ENCODE assay signal across 1 cellular context in genomic region chr19:51127755-51128154, GRCh38.
TF ChIP-seq lines count a peak whose summit lies in the region.

No MANE protein-coding gene starts in this region.

TF ChIP-seq in SK-N-SH, 30 proteins besides CTCF, POLR2A, EP300 and RAD21 (continued from another document):
- TF ChIP-seq, protein P1, sequence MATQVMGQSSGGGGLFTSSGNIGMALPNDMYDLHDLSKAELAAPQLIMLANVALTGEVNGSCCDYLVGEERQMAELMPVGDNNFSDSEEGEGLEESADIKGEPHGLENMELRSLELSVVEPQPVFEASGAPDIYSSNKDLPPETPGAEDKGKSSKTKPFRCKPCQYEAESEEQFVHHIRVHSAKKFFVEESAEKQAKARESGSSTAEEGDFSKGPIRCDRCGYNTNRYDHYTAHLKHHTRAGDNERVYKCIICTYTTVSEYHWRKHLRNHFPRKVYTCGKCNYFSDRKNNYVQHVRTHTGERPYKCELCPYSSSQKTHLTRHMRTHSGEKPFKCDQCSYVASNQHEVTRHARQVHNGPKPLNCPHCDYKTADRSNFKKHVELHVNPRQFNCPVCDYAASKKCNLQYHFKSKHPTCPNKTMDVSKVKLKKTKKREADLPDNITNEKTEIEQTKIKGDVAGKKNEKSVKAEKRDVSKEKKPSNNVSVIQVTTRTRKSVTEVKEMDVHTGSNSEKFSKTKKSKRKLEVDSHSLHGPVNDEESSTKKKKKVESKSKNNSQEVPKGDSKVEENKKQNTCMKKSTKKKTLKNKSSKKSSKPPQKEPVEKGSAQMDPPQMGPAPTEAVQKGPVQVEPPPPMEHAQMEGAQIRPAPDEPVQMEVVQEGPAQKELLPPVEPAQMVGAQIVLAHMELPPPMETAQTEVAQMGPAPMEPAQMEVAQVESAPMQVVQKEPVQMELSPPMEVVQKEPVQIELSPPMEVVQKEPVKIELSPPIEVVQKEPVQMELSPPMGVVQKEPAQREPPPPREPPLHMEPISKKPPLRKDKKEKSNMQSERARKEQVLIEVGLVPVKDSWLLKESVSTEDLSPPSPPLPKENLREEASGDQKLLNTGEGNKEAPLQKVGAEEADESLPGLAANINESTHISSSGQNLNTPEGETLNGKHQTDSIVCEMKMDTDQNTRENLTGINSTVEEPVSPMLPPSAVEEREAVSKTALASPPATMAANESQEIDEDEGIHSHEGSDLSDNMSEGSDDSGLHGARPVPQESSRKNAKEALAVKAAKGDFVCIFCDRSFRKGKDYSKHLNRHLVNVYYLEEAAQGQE (IDR thresholded peaks at IDR 0.05; ENCODE audit: low read depth, low read length): no peak
- TF ChIP-seq FOXJ3 (CRISPR knock-in tag; IDR thresholded peaks at IDR 0.05): no peak
